In genomic region chr13:75847588-75847987, GRCh38 we compare ENCODE assay signal across 21 cellular contexts.
A peak's percentile ranks its signal among the peaks of the same experiment; 100 is the strongest.
DNase-seq lines count a peak whose midpoint lies in the region; ATAC-seq and TF ChIP-seq lines count a peak whose summit lies in the region.
"Had no signal": no experiment of that assay in that cellular context is flagged by ENCODE, and none has a peak within 500 bp of the region (broad histone marks: within the 10 kb centered on the region; RNA-seq: fewer than 3 reads in every experiment).

No MANE protein-coding gene starts in this region.

- H3K27ac Mint-ChIP-seq in mesothelial cell of epicardium, result no peak overlapping the region

- H3K27me3 ChIP-seq in left ventricle myocardium inferior (ENCODE audit: low read depth) (no peaks in the 10 kb centered on the region), right cardiac atrium (ENCODE audit: control insufficient read depth, insufficient read depth) (no peaks in the 10 kb centered on the region)
- H3K27me3 ChIP-seq: BLaER1 treated with 17β-estradiol and CSF1 and Interleukin-3, amounts not matched to agents 10 nM and 100 nM had no signal

- no peak for TF ChIP-seq CTCF in left ventricle myocardium inferior (IDR thresholded peaks at IDR 0.05; ENCODE audit: borderline replicate concordance)
- TF ChIP-seq CTCF in mesothelial cell of epicardium (IDR thresholded peaks at IDR 0.05; ENCODE audit: unreplicated experiment), result no peak

- H3K4me1 Mint-ChIP-seq in mesothelial cell of epicardium, result peaks cover 20% of the 10 kb centered on the region

- peaks cover 7% of the 10 kb centered on the region for H3K9me3 Mint-ChIP-seq in mesothelial cell of epicardium

- H3K27ac ChIP-seq in left ventricle myocardium inferior (replicated peaks) (peak overlapping the region; percentile 6), right cardiac atrium (ENCODE audit: low read length) (no peak overlapping the region)
- H3K27ac ChIP-seq: BLaER1 treated with 17β-estradiol and CSF1 and Interleukin-3, amounts not matched to agents 10 nM and 100 nM; SK-N-MC had no signal

- ATAC-seq in right cardiac atrium, result no peak
- ATAC-seq in GM21447 (IDR thresholded peaks at IDR 0.05; ENCODE audit: unreplicated experiment), result peak; percentile 68
- peak; percentile 83 for ATAC-seq in HG03432 (IDR thresholded peaks at IDR 0.05; ENCODE audit: unreplicated experiment)
- ATAC-seq: Panc1, Right ventricle myocardium inferior had no signal

- 82% methylated on average over 2 of the region's 2 CpGs for WGBS in right cardiac atrium

- H3K27me3 Mint-ChIP-seq in mesothelial cell of epicardium (ENCODE audit: low read depth), result no peaks in the 10 kb centered on the region

- H3K4me3 ChIP-seq in left ventricle myocardium inferior (no peak overlapping the region), right cardiac atrium (ENCODE audit: low read length) (no peak overlapping the region)
- H3K4me3 ChIP-seq: BLaER1 treated with 17β-estradiol and CSF1 and Interleukin-3, amounts not matched to agents 10 nM and 100 nM; SK-N-MC had no signal

- H3K36me3 Mint-ChIP-seq in mesothelial cell of epicardium, result peaks cover 40% of the 10 kb centered on the region

- peaks cover 80% of the 10 kb centered on the region for H3K36me3 ChIP-seq in left ventricle myocardium inferior

- H3K4me1 ChIP-seq in left ventricle myocardium inferior (peaks cover 25% of the 10 kb centered on the region), right cardiac atrium (ENCODE audit: control insufficient read depth, insufficient read depth, low read length) (no peaks in the 10 kb centered on the region)
- H3K4me1 ChIP-seq: BLaER1 treated with 17β-estradiol and CSF1 and Interleukin-3, amounts not matched to agents 10 nM and 100 nM; Caco-2 had no signal

- no peak for DNase-seq in left ventricle myocardium inferior
- DNase-seq in right cardiac atrium, result no peak
- no peak for DNase-seq in GDM1 (lab: John Stamatoyannopoulos, UW)
- no peak for DNase-seq in mesothelial cell of epicardium (ENCODE audit: low spot score in 2 of 2, unreplicated experiment in 2 of 2)
- DNase-seq in activated gamma-delta T cell treated with Interleukin-2 at 50 U/mL for 16 hours, result no peak
- DNase-seq in NCI-H446 (lab: John Stamatoyannopoulos, UW), result no peak
- DNase-seq: 8988T, Caco-2, H7, Karpas-422, NCI-H1105 treated with DMSO at 0.1 percent for 48 hours, NCI-H187, NCI-H446 treated with DMSO at 0.1 percent for 48 hours, NCI-H82, T-helper 1 cell had no signal

- H3K9me3 ChIP-seq in left ventricle myocardium inferior (replicated peaks) (peaks cover 5% of the 10 kb centered on the region), right cardiac atrium (ENCODE audit: control insufficient read depth, low read length) (no peaks in the 10 kb centered on the region)
- H3K9me3 ChIP-seq: Caco-2 had no signal

- intact Hi-C loops in left ventricle myocardium inferior (cut with micrococcal nuclease), result no loop called here
- intact Hi-C loops in right cardiac atrium (cut with DNase I), result no loop called here

- H3K4me3 Mint-ChIP-seq in mesothelial cell of epicardium, result no peak overlapping the region

Comparison
In these comparisons a context has a peak if more than half of its experiments do, and no peak if none do; other contexts are left out.
1. ATAC-seq: peak in GM21447 (single experiment) and HG03432 (single experiment); none in right cardiac atrium (0 of 2).